12 cellular contexts compared by ENCODE assay signal in genomic region chr2:217953531-217953932, GRCh38. TPM values are rescaled to one million over a fixed set of nuclear protein-coding genes. Genes with fewer than 3 reads are reported as not detected.
DNase-seq lines count a peak whose midpoint lies in the region; ATAC-seq, FAIRE-seq and TF ChIP-seq lines count a peak whose summit lies in the region.
"Had no signal": no experiment of that assay in that cellular context is flagged by ENCODE, and none has a peak within 500 bp of the region (broad histone marks: within the 10 kb centered on the region; RNA-seq: fewer than 3 reads in every experiment).

No MANE protein-coding gene starts in this region.

- H3K9me3 ChIP-seq in esophagus (ENCODE audit: control insufficient read depth in 2 of 2, insufficient read depth in 1 of 2, low read depth in 1 of 2, low read length in 1 of 2) (no peaks in the 10 kb centered on the region), lower lobe of right lung (no peaks in the 10 kb centered on the region), sigmoid colon (no peaks in the 10 kb centered on the region)

- H3K36me3 ChIP-seq in H7 (replicated peaks; ENCODE audit: control insufficient read depth, insufficient read depth, low read length) = no peaks in the 10 kb centered on the region
- H3K36me3 ChIP-seq in esophagus (ENCODE audit: control insufficient read depth in 2 of 2, insufficient read depth in 2 of 2, low read length in 1 of 2) = no peaks in the 10 kb centered on the region
- H3K36me3 ChIP-seq in lower lobe of right lung = no peaks in the 10 kb centered on the region
- H3K36me3 ChIP-seq in sigmoid colon = no peaks in the 10 kb centered on the region

- H3K27ac ChIP-seq in esophagus (ENCODE audit: low read depth in 2 of 2, low read length in 1 of 2) (peak overlapping the region; percentile 75 to 88), lower lobe of right lung (peak overlapping the region; percentile 72), sigmoid colon (peak overlapping the region; percentile 84 to 98 (median 96))

- 60% methylated on average over 6 of the region's 6 CpGs for WGBS in esophagus, 2 donors
- 74% methylated on average over 6 of the region's 6 CpGs for WGBS in sigmoid colon, 2 donors

- intact Hi-C loops in lower lobe of right lung (cut with DNase I) = no loop called here
- intact Hi-C loops in sigmoid colon (cut with DNase I) = no loop called here

- TF ChIP-seq EP300 in sigmoid colon (IDR thresholded peaks at IDR 0.05) = peak in 1 of 4 donors; percentile 3

- peaks cover 20 to 33% of the 10 kb centered on the region in 2 donors for H3K4me1 ChIP-seq in esophagus (ENCODE audit: control insufficient read depth in 2 of 2, insufficient read depth in 2 of 2, low read length in 1 of 2)
- peaks cover 63% of the 10 kb centered on the region for H3K4me1 ChIP-seq in lower lobe of right lung
- peaks cover 0 to 98% (median 94%) of the 10 kb centered on the region in 4 donors for H3K4me1 ChIP-seq in sigmoid colon

- no peak for TF ChIP-seq POLR2A in sigmoid colon (IDR thresholded peaks at IDR 0.05)

- DNase-seq in H7 (peak; percentile 60), lower lobe of right lung (peak; percentile 45), sigmoid colon (peak; percentile 86), superior temporal gyrus (ENCODE audit: extremely low spot score) (no peak), frontal cortex (ENCODE audit: low spot score in 2 of 2) (no peak)
- no peak for DNase-seq in stimulated activated naive CD4-positive, alpha-beta T cell (lab: John Stamatoyannopoulos, UW)
- DNase-seq: activated naive CD4-positive, alpha-beta T cell; cortex of kidney; NCI-H2171; OCI-M1 had no signal

- no peak overlapping the region for H3K4me3 ChIP-seq in H7 (ENCODE audit: insufficient read depth, low read depth, low read length)
- H3K4me3 ChIP-seq in esophagus (ENCODE audit: low read depth in 1 of 2, low read length in 2 of 2) = no peak overlapping the region
- no peak overlapping the region for H3K4me3 ChIP-seq in lower lobe of right lung
- H3K4me3 ChIP-seq in sigmoid colon = no peak overlapping the region

- ATAC-seq in lower lobe of right lung (peak in 1 of 2 donors; percentile 22), HG03521 (IDR thresholded peaks at IDR 0.05; ENCODE audit: unreplicated experiment) (no peak)

- TF ChIP-seq CTCF in lower lobe of right lung (IDR thresholded peaks at IDR 0.05) = no peak
- TF ChIP-seq CTCF in sigmoid colon (IDR thresholded peaks at IDR 0.05) = peak in 2 of 4 experiments; percentile 17 to 39

- H3K27me3 ChIP-seq in H7 (ENCODE audit: control insufficient read depth, insufficient read depth, low read length) = no peaks in the 10 kb centered on the region
- H3K27me3 ChIP-seq in esophagus (ENCODE audit: control insufficient read depth in 1 of 2, insufficient read depth in 2 of 2, low read length in 2 of 2) = no peaks in the 10 kb centered on the region
- no peaks in the 10 kb centered on the region for H3K27me3 ChIP-seq in lower lobe of right lung (ENCODE audit: low read depth)
- no peaks in the 10 kb centered on the region for H3K27me3 ChIP-seq in sigmoid colon

- no peak for FAIRE-seq in frontal cortex (lab: Jason Lieb, UNC)

RNA-seq across cellular contexts. Expression of gene TNS1, which starts 49.3 kb away (rescaled TPM):
- total RNA-seq in H7 (2014; rRNA removed; shearing (Covaris generic)) = 3.1 and 3.8 TPM in 2 replicates
- polyA plus RNA-seq in esophagus (10 to 100 TPM; 28.3 to 39.0 TPM), sigmoid colon (10 to 100 TPM in 2 of 3 donors, 1 to 10 TPM in 1; 3.7 to 57.2 (median 13.8) TPM)
- total RNA-seq in lower lobe of right lung (505 TPM), sigmoid colon (1,000 to 10,000 TPM in 2 of 4 donors, 100 to 1,000 TPM in 2; 444 to 1,607 (median 968) TPM), frontal cortex (3.7 TPM)

Comparison
In these comparisons a context has a peak if more than half of its experiments do, and no peak if none do; other contexts are left out.
1. DNase-seq: peak in H7 (single experiment), lower lobe of right lung (single experiment) and sigmoid colon (single experiment); none in stimulated activated naive CD4-positive, alpha-beta T cell (0 of 6), superior temporal gyrus (single experiment) and frontal cortex (0 of 2).
2. RNA of gene TNS1, which starts 49.3 kb away (total RNA-seq): 444 to 1,607 TPM in sigmoid colon and 505 TPM in lower lobe of right lung (single experiment); 3.7 TPM in frontal cortex (single experiment) and 3.1 to 3.8 TPM in H7; every median in the first group is over 10 times any median in the second.
3. Peak in every context shown above with its lines, with median percentiles within 50 percentile points of each other: H3K27ac ChIP-seq.